ENCODE assay signal across 25 cellular contexts in the genomic region with DNA sequence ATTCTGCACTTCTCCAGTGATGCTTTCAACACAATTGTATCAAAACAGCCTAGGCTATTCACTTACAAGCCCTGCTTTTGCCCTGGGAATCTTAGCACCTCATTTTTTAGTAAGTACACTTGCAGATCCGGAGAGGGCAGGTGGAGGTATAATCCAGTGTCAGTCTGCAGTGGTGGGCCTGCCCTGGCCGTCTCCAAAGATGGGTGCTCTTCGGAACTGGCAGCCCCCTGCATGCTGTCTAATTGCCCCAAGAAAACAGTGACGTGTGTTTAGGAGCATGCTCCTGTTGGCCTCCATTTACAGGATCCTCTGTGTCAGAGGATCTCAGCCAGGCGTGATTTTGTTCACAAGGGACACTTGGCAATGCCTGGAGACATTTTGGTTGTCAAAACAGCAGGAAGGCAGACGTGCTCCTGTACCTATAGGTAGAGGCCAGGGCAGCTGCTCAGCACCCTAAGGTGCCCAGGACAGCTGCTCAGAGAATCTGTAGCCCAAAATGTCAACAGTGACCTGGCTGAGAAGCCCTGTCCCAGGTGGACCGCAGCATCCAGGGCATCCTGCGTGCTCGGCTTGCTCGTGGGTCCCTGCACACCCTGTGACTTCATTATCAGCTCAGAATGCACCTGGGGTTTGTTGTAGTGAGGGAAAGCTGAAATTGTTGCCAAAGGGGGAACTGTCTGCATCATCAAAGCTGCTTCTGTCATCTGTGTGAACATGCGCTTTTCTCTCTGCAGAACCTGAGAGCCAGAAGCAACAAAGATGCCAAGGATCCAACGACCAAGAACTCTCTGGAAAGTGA.
DNase-seq lines count a peak whose midpoint lies in the region; ATAC-seq and TF ChIP-seq lines count a peak whose summit lies in the region.
"Had no signal": no experiment of that assay in that cellular context is flagged by ENCODE, and none has a peak within 500 bp of the region (broad histone marks: within the 10 kb centered on the region; RNA-seq: fewer than 3 reads in every experiment).

No MANE protein-coding gene starts in this region.

- no peak for ATAC-seq in CD4-positive, CD25-positive, alpha-beta regulatory T cell (ENCODE audit: low read depth in 2 of 2)
- ATAC-seq in PC-3 = no peak
- ATAC-seq: activated T-cell treated with anti-CD3 and anti-CD28 coated beads, Interleukin-2, amount 50 U/mL, for 72 hours had no signal

- no peaks in the 10 kb centered on the region for H3K9me3 Mint-ChIP-seq in CD4-positive, CD25-positive, alpha-beta regulatory T cell
- H3K9me3 Mint-ChIP-seq in H9 = no peaks in the 10 kb centered on the region
- H3K9me3 Mint-ChIP-seq in brain = no peaks in the 10 kb centered on the region
- H3K9me3 Mint-ChIP-seq in immature natural killer cell = peaks cover 0 to 1% (median 0%) of the 10 kb centered on the region in 6 donors
- H3K9me3 Mint-ChIP-seq: activated B cell treated with CpG ODN at 0.5 μM for 24 hours; activated T-cell treated with anti-CD3 and anti-CD28 coated beads, Interleukin-2, amount 50 U/mL, for 72 hours had no signal

- no peaks in the 10 kb centered on the region for H3K27me3 Mint-ChIP-seq in CD4-positive, CD25-positive, alpha-beta regulatory T cell
- H3K27me3 Mint-ChIP-seq in H9 (ENCODE audit: low read depth) (no peaks in the 10 kb centered on the region), brain (no peaks in the 10 kb centered on the region), immature natural killer cell (ENCODE audit: low read depth in 3 of 3) (peaks cover 8 to 28% (median 10%) of the 10 kb centered on the region in 3 donors)

- CTCF ChIA-PET in PC-3 (lab: Charles Lee) = no interaction called here

- no peaks in the 10 kb centered on the region for H3K79me1 ChIP-seq in H9 (ENCODE audit: insufficient read depth, low read depth, low read length, poor library complexity, severe bottlenecking)
- no peaks in the 10 kb centered on the region for H3K79me1 ChIP-seq in neuronal stem cell (ENCODE audit: low read depth, low read length)

- no peak overlapping the region for H3K4ac ChIP-seq in H9 (ENCODE audit: low read depth, low read length)
- H3K4ac ChIP-seq in neuronal stem cell (ENCODE audit: low read length) = no peak overlapping the region

- no peak overlapping the region for H3K14ac ChIP-seq in H9 (ENCODE audit: insufficient read depth, low read length)
- H3K14ac ChIP-seq in neuronal stem cell (ENCODE audit: low read length) = no peak overlapping the region

- no peak overlapping the region for H3K4me3 Mint-ChIP-seq in CD4-positive, CD25-positive, alpha-beta regulatory T cell
- H3K4me3 Mint-ChIP-seq in H9 = no peak overlapping the region
- H3K4me3 Mint-ChIP-seq in brain = no peak overlapping the region
- no peak overlapping the region for H3K4me3 Mint-ChIP-seq in immature natural killer cell
- H3K4me3 Mint-ChIP-seq: activated T-cell treated with anti-CD3 and anti-CD28 coated beads, Interleukin-2, amount 50 U/mL, for 72 hours had no signal

- no peak overlapping the region for H4K91ac ChIP-seq in H9 (ENCODE audit: insufficient read length, low read depth, low read length)
- no peak overlapping the region for H4K91ac ChIP-seq in neuronal stem cell (ENCODE audit: low read depth, low read length, poor library complexity)

- H3K27ac Mint-ChIP-seq in CD4-positive, CD25-positive, alpha-beta regulatory T cell = peak overlapping the region in 2 of 3 donors; percentile 20 to 44
- H3K27ac Mint-ChIP-seq in H9 (peak overlapping the region in 2 of 3 experiments; percentile 55 to 82; a peak in 2 of 7 replicates), brain (peak overlapping the region; percentile 54 to 91 (median 59)), immature natural killer cell (peak overlapping the region in 3 of 6 donors; percentile 4 to 73 (median 57))
- H3K27ac Mint-ChIP-seq: activated T-cell treated with anti-CD3 and anti-CD28 coated beads, Interleukin-2, amount 50 U/mL, for 72 hours had no signal

- no peaks in the 10 kb centered on the region for H3K79me2 ChIP-seq in H9 (ENCODE audit: insufficient read depth, low read length)
- no peaks in the 10 kb centered on the region for H3K79me2 ChIP-seq in PC-3 (ENCODE audit: low read length)

- no peaks in the 10 kb centered on the region for H3K4me1 Mint-ChIP-seq in CD4-positive, CD25-positive, alpha-beta regulatory T cell
- H3K4me1 Mint-ChIP-seq in H9 (peaks cover 40 to 44% of the 10 kb centered on the region in 2 experiments), brain (peaks cover 46% of the 10 kb centered on the region), immature natural killer cell (peaks cover 20 to 34% of the 10 kb centered on the region in 2 donors)

- no peaks in the 10 kb centered on the region for H3K27me3 ChIP-seq in CD4-positive, CD25-positive, alpha-beta regulatory T cell (ENCODE audit: control insufficient read depth, insufficient read depth, low read length)
- H3K27me3 ChIP-seq in H9 (ENCODE audit: insufficient read depth, low read length) (no peaks in the 10 kb centered on the region), neuronal stem cell (ENCODE audit: control insufficient read depth in 3 of 3, insufficient read depth in 3 of 3, low read depth in 1 of 3, low read length in 3 of 3) (no peaks in the 10 kb centered on the region), PC-3 (ENCODE audit: low read length) (no peaks in the 10 kb centered on the region)
- H3K27me3 ChIP-seq: breast epithelium, right lobe of liver, spleen, stomach, tibial nerve had no signal

- H3K36me3 Mint-ChIP-seq in CD4-positive, CD25-positive, alpha-beta regulatory T cell = peaks cover 28% of the 10 kb centered on the region
- peaks cover 28 to 80% (median 59%) of the 10 kb centered on the region in 3 experiments for H3K36me3 Mint-ChIP-seq in H9 (ENCODE audit: insufficient read depth in 1 of 3, low read depth in 3 of 3)
- H3K36me3 Mint-ChIP-seq in brain = peaks cover 54% of the 10 kb centered on the region
- H3K36me3 Mint-ChIP-seq in immature natural killer cell = peaks cover 6 to 33% (median 12%) of the 10 kb centered on the region in 3 donors

- H4K8ac ChIP-seq in H9 (replicated peaks; ENCODE audit: insufficient read length, low read depth, low read length) (no peak overlapping the region), neuronal stem cell (ENCODE audit: low read depth, low read length) (no peak overlapping the region)

- no peak overlapping the region for H3K27ac ChIP-seq in CD4-positive, CD25-positive, alpha-beta regulatory T cell (ENCODE audit: insufficient read depth, low read length, poor library complexity, severe bottlenecking)
- H3K27ac ChIP-seq in H9 (ENCODE audit: insufficient read length, low read depth, low read length) (no peak overlapping the region), neuronal stem cell (replicated peaks; ENCODE audit: low read length) (no peak overlapping the region), PC-3 (ENCODE audit: low read length) (no peak overlapping the region)
- H3K27ac ChIP-seq: breast epithelium, left ventricle myocardium inferior, right lobe of liver, tibial nerve had no signal

- H3K23me2 ChIP-seq in H9 (ENCODE audit: insufficient read length, low read depth, low read length, poor library complexity, severe bottlenecking) = no peaks in the 10 kb centered on the region

- H2BK5ac ChIP-seq in H9 (ENCODE audit: insufficient read length, low read length) (no peak overlapping the region), neuronal stem cell (ENCODE audit: low read length) (no peak overlapping the region)

- H3T11ph ChIP-seq in H9 (ENCODE audit: low read length) = no peak overlapping the region

- H3K9me2 ChIP-seq in PC-3 (replicated peaks; ENCODE audit: low read length) = no peaks in the 10 kb centered on the region

- H3K9me3 ChIP-seq in CD4-positive, CD25-positive, alpha-beta regulatory T cell (ENCODE audit: control insufficient read depth in 2 of 2, low read length in 2 of 2) = no peaks in the 10 kb centered on the region
- H3K9me3 ChIP-seq in H9 (ENCODE audit: control insufficient read depth, low read depth, low read length) = no peaks in the 10 kb centered on the region
- no peaks in the 10 kb centered on the region for H3K9me3 ChIP-seq in neuronal stem cell (replicated peaks in 1 of 2; ENCODE audit: control insufficient read depth in 2 of 2, insufficient read depth in 1 of 2, low read depth in 1 of 2, low read length in 2 of 2)
- no peaks in the 10 kb centered on the region for H3K9me3 ChIP-seq in PC-3 (ENCODE audit: low read length)
- H3K9me3 ChIP-seq: breast epithelium, left ventricle myocardium inferior, right lobe of liver, spleen, stomach, tibial nerve had no signal

- H3K23ac ChIP-seq in H9 (ENCODE audit: insufficient read length, low read depth, low read length) = no peak overlapping the region
- peak overlapping the region; percentile 4 for H3K23ac ChIP-seq in neuronal stem cell (ENCODE audit: low read depth, low read length, poor library complexity)

- H3K4me2 ChIP-seq in H9 (ENCODE audit: insufficient read depth, insufficient read length, low read length) (no peak overlapping the region), neuronal stem cell (ENCODE audit: insufficient read depth, low read length, poor library complexity, severe bottlenecking) (no peak overlapping the region), PC-3 (ENCODE audit: low read length) (no peak overlapping the region)

- H2BK120ac ChIP-seq in H9 (ENCODE audit: low read depth, low read length, poor library complexity, severe bottlenecking) (no peak overlapping the region), neuronal stem cell (ENCODE audit: low read depth, low read length) (no peak overlapping the region)

- no peaks in the 10 kb centered on the region for H4K20me1 ChIP-seq in H9 (ENCODE audit: control insufficient read depth, insufficient read depth, insufficient read length)
- H4K20me1 ChIP-seq in PC-3 (ENCODE audit: low read length) = no peaks in the 10 kb centered on the region

- no peak overlapping the region for H3K56ac ChIP-seq in H9 (ENCODE audit: insufficient read length, low read depth, low read length)

- no peak overlapping the region for H2BK12ac ChIP-seq in H9 (ENCODE audit: insufficient read length, low read depth, low read length)
- no peak overlapping the region for H2BK12ac ChIP-seq in neuronal stem cell (ENCODE audit: low read length)

- TF ChIP-seq CTCF in H9 (conservative IDR thresholded peaks at IDR 0.05) (no peak), brain (conservative IDR thresholded peaks at IDR 0.05) (no peak), PC-3 (conservative IDR thresholded peaks at IDR 0.05; ENCODE audit: low read depth, low read length) (no peak)

- H2AFZ ChIP-seq in H9 (ENCODE audit: low read length) = no peak overlapping the region
- H2AFZ ChIP-seq in neuronal stem cell (ENCODE audit: low read length) = no peak overlapping the region
- H2AFZ ChIP-seq in PC-3 (ENCODE audit: low read length) = no peak overlapping the region

- no peak overlapping the region for H4K5ac ChIP-seq in H9 (ENCODE audit: insufficient read length, low read depth, low read length)

- DNase-seq in CD4-positive, CD25-positive, alpha-beta regulatory T cell = no peak
- DNase-seq in H9 = no peak
- DNase-seq in neuronal stem cell (ENCODE audit: low spot score) = no peak
- no peak for DNase-seq in PC-3
- no peak for DNase-seq in SKM-1 (lab: John Stamatoyannopoulos, UW; ENCODE audit: unreplicated experiment)
- DNase-seq in immature natural killer cell = no peak
- DNase-seq: activated B cell treated with CpG ODN at 0.5 μM for 24 hours; activated CD4-positive, alpha-beta T cell treated with anti-CD3 and anti-CD28 coated beads, Interleukin-2, amount 50 U/mL, for 1 hour; activated naive CD4-positive, alpha-beta T cell; activated T-cell treated with anti-CD3 and anti-CD28 coated beads, Interleukin-2, amount 50 U/mL, for 72 hours; amniotic stem cell; effector CD8-positive, alpha-beta T cell; left ventricle myocardium inferior; NCI-H1092 treated with DMSO at 0.1 percent for 48 hours; NCI-H187; NCI-H2171; right lobe of liver; spleen; stimulated activated CD4-positive, alpha-beta T cell treated with anti-CD3 and anti-CD28 coated beads, Interleukin-2, amount 100 ng/mL, for 24 hours; stimulated activated CD8-positive, alpha-beta memory T cell treated with anti-CD3 and anti-CD28 coated beads, Interleukin-4, amount 100 ng/mL, for 48 hours; stomach; T-helper 1 cell had no signal

- H2BK15ac ChIP-seq in H9 (ENCODE audit: low read depth, low read length) (no peak overlapping the region), neuronal stem cell (ENCODE audit: low read length) (no peak overlapping the region)

- H3K9ac ChIP-seq in H9 (ENCODE audit: extremely low read depth, insufficient read length, low read length) = no peak overlapping the region
- H3K9ac ChIP-seq in neuronal stem cell (ENCODE audit: low read depth, low read length, poor library complexity) = no peak overlapping the region
- no peak overlapping the region for H3K9ac ChIP-seq in PC-3 (ENCODE audit: low read length)

- no peaks in the 10 kb centered on the region for H3F3A ChIP-seq in PC-3 (ENCODE audit: low read length, unreplicated experiment)

- no TSS peak for BruUV-seq in PC-3 (replicated peaks; lab: Mats Ljungman, UMichigan)

- H3K18ac ChIP-seq in H9 (ENCODE audit: insufficient read length, low read depth, low read length) (no peak overlapping the region), neuronal stem cell (ENCODE audit: low read length) (no peak overlapping the region)

- H3K4me3 ChIP-seq in CD4-positive, CD25-positive, alpha-beta regulatory T cell (ENCODE audit: low read depth, low read length) = no peak overlapping the region
- no peak overlapping the region for H3K4me3 ChIP-seq in neuronal stem cell (ENCODE audit: low read length in 2 of 2)
- H3K4me3 ChIP-seq in PC-3 (ENCODE audit: low read length) = no peak overlapping the region
- H3K4me3 ChIP-seq: breast epithelium, left ventricle myocardium inferior, right lobe of liver, spleen, stomach, tibial nerve had no signal

- POLR2A ChIA-PET in PC-3 (lab: Charles Lee; ENCODE audit: unreplicated experiment) = no interaction called here

- H3K36me3 ChIP-seq in CD4-positive, CD25-positive, alpha-beta regulatory T cell (ENCODE audit: control insufficient read depth, insufficient read depth, low read length) = peaks cover 46% of the 10 kb centered on the region
- peaks cover 42 to 92% of the 10 kb centered on the region in 2 donors for H3K36me3 ChIP-seq in neuronal stem cell (replicated peaks in 1 of 2; ENCODE audit: control insufficient read depth in 2 of 2, insufficient read depth in 2 of 2, low read length in 2 of 2)
- no peaks in the 10 kb centered on the region; the same call in 1 of the 2 replicates for H3K36me3 ChIP-seq in PC-3 (ENCODE audit: low read depth, low read length)

- intact Hi-C loops in PC-3 (cut with micrococcal nuclease) = no loop called here

- H2AK5ac ChIP-seq in H9 (ENCODE audit: insufficient read length, low read length) = no peak overlapping the region
- no peak overlapping the region for H2AK5ac ChIP-seq in neuronal stem cell (ENCODE audit: low read depth, low read length)

- no peaks in the 10 kb centered on the region for H3K4me1 ChIP-seq in CD4-positive, CD25-positive, alpha-beta regulatory T cell (ENCODE audit: control insufficient read depth, insufficient read depth, low read length, poor library complexity, severe bottlenecking)
- peaks cover 8% of the 10 kb centered on the region; the same call in 1 of the 2 replicates for H3K4me1 ChIP-seq in H9 (ENCODE audit: insufficient read depth, low read length)
- peaks cover 4 to 13% of the 10 kb centered on the region in 2 donors for H3K4me1 ChIP-seq in neuronal stem cell (ENCODE audit: control insufficient read depth in 2 of 2, insufficient read depth in 1 of 2, low read depth in 1 of 2, low read length in 2 of 2)
- no peaks in the 10 kb centered on the region for H3K4me1 ChIP-seq in PC-3 (ENCODE audit: insufficient read depth, low read length)
- H3K4me1 ChIP-seq: breast epithelium, left ventricle myocardium inferior, right lobe of liver, tibial nerve had no signal

- no peak overlapping the region for H2BK20ac ChIP-seq in H9 (ENCODE audit: low read depth, low read length, poor library complexity, severe bottlenecking)

- WGBS in H9 (ENCODE audit: extremely low coverage, insufficient read length, low lambda C conversion rate) = no CpG with 5 or more reads among the region's 12 CpGs
- WGBS in neuronal stem cell (ENCODE audit: extremely low coverage in 2 of 2, insufficient read length in 2 of 2, insufficient replicate concordance in 1 of 2), 2 donors = no CpG with 5 or more reads among the region's 12 CpGs
